ENCODE assay signal across 24 cellular contexts in genomic region chr12:131757111-131757510, GRCh38.
"Had no signal": no experiment of that assay in that cellular context is flagged by ENCODE, and none has a peak within 500 bp of the region (broad histone marks: within the 10 kb centered on the region; RNA-seq: fewer than 3 reads in every experiment).

No MANE protein-coding gene starts in this region.

- H2AFZ ChIP-seq: hepatocyte, parathyroid adenoma had no signal

- H3K9ac ChIP-seq: parathyroid adenoma had no signal

- H3K4me1 ChIP-seq: foreskin keratinocyte, parathyroid adenoma, psoas muscle, right lobe of liver, tibial artery, upper lobe of left lung, uterus had no signal

- H3K27me3 ChIP-seq: foreskin keratinocyte, hepatocyte, right lobe of liver, tibial artery, upper lobe of left lung, uterus had no signal

- H3K4me3 ChIP-seq: hepatocyte, lung, psoas muscle, right lobe of liver, tibial artery, upper lobe of left lung, uterus had no signal

- H3K4me2 ChIP-seq: hepatocyte had no signal

- H3K36me3 ChIP-seq: uterus had no signal

- DNase-seq: effector memory CD8-positive, alpha-beta T cell; erythroblast; foreskin keratinocyte; kidney; left cardiac atrium; left ventricle myocardium superior; mesenchymal stem cell; midbrain; occipital lobe; psoas muscle; retina; right lobe of liver; stimulated activated CD4-positive, alpha-beta T cell treated with anti-CD3 and anti-CD28 coated beads, Interleukin-4, amount 100 ng/mL, for 1 hour; stimulated activated CD8-positive, alpha-beta memory T cell treated with anti-CD3 and anti-CD28 coated beads, Interleukin-4, amount 100 ng/mL, for 48 hours; tibial artery; uterus had no signal

- H3K27ac ChIP-seq: foreskin keratinocyte, hepatocyte, parathyroid adenoma, psoas muscle, right lobe of liver, tibial artery, upper lobe of left lung, uterus had no signal

- H3K4me3 Mint-ChIP-seq: effector memory CD8-positive, alpha-beta T cell; natural killer cell treated with Interleukin-12 subunit alpha and Interleukin-12 subunit beta and Interleukin-15 and Interleukin-18, amount 100 ng/mL, for 72 hours; stimulated activated effector memory CD8-positive, alpha-beta T cell treated with anti-CD3 and anti-CD28 coated beads, Interleukin-12 subunit alpha, Interleukin-12 subunit beta, amount 100 ng/mL, for 72 hours; stimulated activated naive CD8-positive, alpha-beta T cell treated with anti-CD3 and anti-CD28 coated beads, Interleukin-15, Interleukin-2, amounts not matched to agents 100 ng/mL and 50 ng/mL, for 24 hours had no signal

- ATAC-seq: effector memory CD8-positive, alpha-beta T cell; foreskin keratinocyte; left cardiac atrium; stimulated activated effector memory CD8-positive, alpha-beta T cell treated with anti-CD3 and anti-CD28 coated beads, Interleukin-12 subunit alpha, Interleukin-12 subunit beta, amount 100 ng/mL, for 72 hours had no signal

- H3K27ac Mint-ChIP-seq: natural killer cell treated with Interleukin-12 subunit alpha and Interleukin-12 subunit beta and Interleukin-15 and Interleukin-18, amount 100 ng/mL, for 72 hours; stimulated activated effector memory CD8-positive, alpha-beta T cell treated with anti-CD3 and anti-CD28 coated beads, Interleukin-12 subunit alpha, Interleukin-12 subunit beta, amount 100 ng/mL, for 72 hours; stimulated activated naive CD8-positive, alpha-beta T cell treated with anti-CD3 and anti-CD28 coated beads, Interleukin-15, Interleukin-2, amounts not matched to agents 100 ng/mL and 50 ng/mL, for 24 hours had no signal

- H3K27me3 Mint-ChIP-seq: effector memory CD8-positive, alpha-beta T cell; natural killer cell treated with Interleukin-12 subunit alpha and Interleukin-12 subunit beta and Interleukin-15 and Interleukin-18, amount 100 ng/mL, for 72 hours; stimulated activated naive CD8-positive, alpha-beta T cell treated with anti-CD3 and anti-CD28 coated beads, Interleukin-15, Interleukin-2, amounts not matched to agents 100 ng/mL and 50 ng/mL, for 24 hours had no signal

- H3K9me3 ChIP-seq: psoas muscle, right lobe of liver, tibial artery, upper lobe of left lung, uterus had no signal

- H3K79me2 ChIP-seq: hepatocyte had no signal

- FAIRE-seq: endothelial cell of umbilical vein, kidney had no signal

- H3K9me3 Mint-ChIP-seq: effector memory CD8-positive, alpha-beta T cell; natural killer cell treated with Interleukin-12 subunit alpha and Interleukin-12 subunit beta and Interleukin-15 and Interleukin-18, amount 100 ng/mL, for 72 hours; stimulated activated effector memory CD8-positive, alpha-beta T cell treated with anti-CD3 and anti-CD28 coated beads, Interleukin-12 subunit alpha, Interleukin-12 subunit beta, amount 100 ng/mL, for 72 hours; stimulated activated naive CD8-positive, alpha-beta T cell treated with anti-CD3 and anti-CD28 coated beads, Interleukin-15, Interleukin-2, amounts not matched to agents 100 ng/mL and 50 ng/mL, for 24 hours had no signal
